ENCODE assay signal across 19 cellular contexts in the genomic region with DNA sequence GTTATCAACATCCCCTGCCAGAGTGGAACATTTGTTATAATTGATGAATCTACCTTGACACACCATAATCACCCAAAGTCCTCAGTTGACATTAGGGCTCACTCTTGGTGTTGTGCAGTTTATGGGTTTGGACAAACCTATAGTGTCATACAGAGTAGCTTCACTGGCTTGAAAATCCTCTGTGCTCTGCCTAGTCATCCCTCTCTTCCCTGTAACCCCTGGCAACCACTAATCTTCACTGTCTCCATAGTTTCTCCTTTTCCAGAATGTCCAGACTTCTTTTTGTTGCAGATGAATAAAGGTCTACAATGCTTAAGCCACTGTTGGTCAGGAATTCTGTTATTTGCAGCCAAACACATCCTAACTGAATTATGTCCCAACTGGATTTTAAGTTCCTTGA. TPM values are rescaled to one million over a fixed set of nuclear protein-coding genes. Genes with fewer than 3 reads are reported as not detected.
A peak's percentile ranks its signal among the peaks of the same experiment; 100 is the strongest.
DNase-seq lines count a peak whose midpoint lies in the region; ATAC-seq, FAIRE-seq and TF ChIP-seq lines count a peak whose summit lies in the region.
"Had no signal": no experiment of that assay in that cellular context is flagged by ENCODE, and none has a peak within 500 bp of the region (broad histone marks: within the 10 kb centered on the region; RNA-seq: fewer than 3 reads in every experiment).

No MANE protein-coding gene starts in this region.

- H3K36me3 ChIP-seq in HEK293 (ENCODE audit: control insufficient read depth in 2 of 2, insufficient read depth in 1 of 2, low read length in 2 of 2) (no peaks in the 10 kb centered on the region), K562 (ENCODE audit: control insufficient read depth, insufficient read depth, low read length) (no peaks in the 10 kb centered on the region), neuronal stem cell (replicated peaks in 1 of 2; ENCODE audit: control insufficient read depth in 2 of 2, insufficient read depth in 2 of 2, low read length in 2 of 2) (no peaks in the 10 kb centered on the region)
- H3K36me3 ChIP-seq: BE2C, SJSA1 had no signal

- H3K79me1 ChIP-seq in neuronal stem cell (ENCODE audit: low read depth, low read length), result no peaks in the 10 kb centered on the region

- TF ChIP-seq POLR2A in K562 (conservative IDR thresholded peaks at IDR 0.05), result no peak

- intact Hi-C loops in K562 (cut with micrococcal nuclease), result no loop called here

- TF ChIP-seq CTCF in HEK293 (tag by site-specific recombination; IDR thresholded peaks at IDR 0.05) (no peak), K562 (IDR thresholded peaks at IDR 0.05 in 2 of 3, conservative IDR thresholded peaks at IDR 0.05 in 1 of 3; ENCODE audit: insufficient read depth in 2 of 3, low read depth in 1 of 3, low read length in 3 of 3) (no peak), GM13977 (IDR thresholded peaks at IDR 0.05; ENCODE audit: extremely low read depth, insufficient read depth, missing control alignments) (no peak)

- H2BK5ac ChIP-seq in neuronal stem cell (ENCODE audit: low read length), result no peak overlapping the region

- no peak for TF ChIP-seq EP300 in K562 (IDR thresholded peaks at IDR 0.05; ENCODE audit: low read length)

- H2AFZ ChIP-seq in K562 (ENCODE audit: low read depth, low read length) (no peak overlapping the region), neuronal stem cell (ENCODE audit: low read length) (no peak overlapping the region)

- TF ChIP-seq RAD21 in K562 (CRISPR knock-in tag; conservative IDR thresholded peaks at IDR 0.05 in 1 of 2, IDR thresholded peaks at IDR 0.05 in 1 of 2), result no peak

- H3K4me2 ChIP-seq in K562 (ENCODE audit: insufficient read depth, low read length), result no peak overlapping the region
- H3K4me2 ChIP-seq in neuronal stem cell (ENCODE audit: insufficient read depth, low read length, poor library complexity, severe bottlenecking), result no peak overlapping the region

- no peak overlapping the region for H2BK12ac ChIP-seq in neuronal stem cell (ENCODE audit: low read length)

- H3K27ac ChIP-seq in HEK293 (ENCODE audit: extremely low read depth, low read depth, low read length) (no peak overlapping the region), K562 (ENCODE audit: extremely low read depth, low read depth, low read length) (no peak overlapping the region), neuronal stem cell (replicated peaks; ENCODE audit: low read length) (no peak overlapping the region)
- H3K27ac ChIP-seq: SJSA1 had no signal

- ATAC-seq in K562 (peak; percentile 72), GM19351 (IDR thresholded peaks at IDR 0.05; ENCODE audit: unreplicated experiment) (no peak)
- ATAC-seq: HCT116 had no signal

- POLR2A ChIA-PET in HEK293 (lab: Yijun Ruan, JAX), result no interaction called here
- POLR2A ChIA-PET in K562 (lab: Yijun Ruan, JAX), result interaction anchor here (0.6 to 1.1 kb wide), 2 partner anchors 11 to 1341 kb away, joined by 3 to 6 read pairs; no protein-coding TSS in a partner anchor

- no peak overlapping the region for H3K14ac ChIP-seq in neuronal stem cell (ENCODE audit: low read length)

- H2BK120ac ChIP-seq in neuronal stem cell (ENCODE audit: low read depth, low read length), result no peak overlapping the region

- H4K8ac ChIP-seq in neuronal stem cell (ENCODE audit: low read depth, low read length), result no peak overlapping the region

- FAIRE-seq in K562 (lab: Jason Lieb, UNC), result no peak

- H3K9me3 ChIP-seq in HEK293 (ENCODE audit: control insufficient read depth, insufficient read depth, low read depth, low read length), result no peaks in the 10 kb centered on the region
- H3K9me3 ChIP-seq in K562 (replicated peaks; ENCODE audit: control insufficient read depth, insufficient read depth, low read depth, low read length), result no peaks in the 10 kb centered on the region
- no peaks in the 10 kb centered on the region for H3K9me3 ChIP-seq in neuronal stem cell (replicated peaks in 1 of 2; ENCODE audit: control insufficient read depth in 2 of 2, insufficient read depth in 1 of 2, low read depth in 1 of 2, low read length in 2 of 2)
- H3K9me3 ChIP-seq: BE2C, SJSA1 had no signal

- H3K27me3 ChIP-seq in K562 (ENCODE audit: control insufficient read depth in 2 of 2, insufficient read depth in 2 of 2, low read length in 2 of 2), result no peaks in the 10 kb centered on the region
- no peaks in the 10 kb centered on the region for H3K27me3 ChIP-seq in neuronal stem cell (ENCODE audit: control insufficient read depth in 3 of 3, insufficient read depth in 3 of 3, low read depth in 1 of 3, low read length in 3 of 3)
- H3K27me3 ChIP-seq: BE2C, SJSA1 had no signal

- DNase-seq in M059J (ENCODE audit: low read depth) (peak; percentile 10), K562 (ENCODE audit: extremely low read depth in 1 of 4, low spot score in 3 of 4) (no peak), neuronal stem cell (ENCODE audit: low spot score) (peak; percentile 12), DMS153 (lab: John Stamatoyannopoulos, UW) (no peak), NCI-H748 treated with DMSO at 0.1 percent for 48 hours (lab: John Stamatoyannopoulos, UW) (no peak), GM13977 (ENCODE audit: low spot score) (no peak)
- DNase-seq: BE2C; CD8-positive, alpha-beta memory T cell; NCI-H1105; NCI-H1436 treated with DMSO at 0.1 percent for 48 hours; NCI-H187 treated with DMSO at 0.1 percent for 48 hours; NCI-H446; NCI-H524 treated with DMSO at 0.1 percent for 48 hours; Right ventricle myocardium superior; RPMI8226 had no signal

- no peak overlapping the region for H3K23ac ChIP-seq in neuronal stem cell (ENCODE audit: low read depth, low read length, poor library complexity)

- H3K9ac ChIP-seq in K562 (ENCODE audit: insufficient read depth in 1 of 2, low read depth in 2 of 2, low read length in 2 of 2) (no peak overlapping the region), neuronal stem cell (ENCODE audit: low read depth, low read length, poor library complexity) (no peak overlapping the region)

- no TSS peak for BruUV-seq in K562 (replicated peaks; lab: Mats Ljungman, UMichigan)

- CTCF ChIA-PET in HEK293 (lab: Yijun Ruan, JAX), result interaction anchor here (0.8 kb wide), 1 partner anchor 22 kb away, joined by 3 read pairs; a partner anchor contains a TSS
- CTCF ChIA-PET in K562 (lab: Yijun Ruan, JAX; ENCODE audit: low intra/inter-chr PET ratio), result no interaction called here

- no peak overlapping the region for H3K18ac ChIP-seq in neuronal stem cell (ENCODE audit: low read length)

- no peaks in the 10 kb centered on the region for H4K20me1 ChIP-seq in K562 (replicated peaks; ENCODE audit: control insufficient read depth, insufficient read depth, low read length)

- no peak overlapping the region for H4K91ac ChIP-seq in neuronal stem cell (ENCODE audit: low read depth, low read length, poor library complexity)

- H3K4me1 ChIP-seq in HEK293 (ENCODE audit: control insufficient read depth, insufficient read depth, low read length), result peaks cover 4% of the 10 kb centered on the region; the same call in 1 of the 2 replicates
- no peaks in the 10 kb centered on the region for H3K4me1 ChIP-seq in K562 (replicated peaks in 1 of 2; ENCODE audit: control insufficient read depth in 2 of 2, insufficient read depth in 2 of 2, low read length in 2 of 2)
- peaks cover 0 to 6% of the 10 kb centered on the region in 2 donors for H3K4me1 ChIP-seq in neuronal stem cell (ENCODE audit: control insufficient read depth in 2 of 2, insufficient read depth in 1 of 2, low read depth in 1 of 2, low read length in 2 of 2)
- H3K4me1 ChIP-seq: BE2C, SJSA1 had no signal

- H3K4ac ChIP-seq in neuronal stem cell (ENCODE audit: low read length), result no peak overlapping the region

- H3K4me3 ChIP-seq in HEK293 (ENCODE audit: low read depth, low read length), result no peak overlapping the region
- no peak overlapping the region for H3K4me3 ChIP-seq in K562
- H3K4me3 ChIP-seq in neuronal stem cell (ENCODE audit: low read length in 2 of 2), result no peak overlapping the region
- H3K4me3 ChIP-seq: SJSA1 had no signal

- no peak overlapping the region for H2AK5ac ChIP-seq in neuronal stem cell (ENCODE audit: low read depth, low read length)

- no peaks in the 10 kb centered on the region for H3K9me1 ChIP-seq in K562 (ENCODE audit: control insufficient read depth, insufficient read depth, low read length)

- in situ Hi-C loops in K562 (cut with MboI) (no loop called here), GM13977 (cut with MboI; ENCODE audit: low pct_unique_long_range_greater_than_20kb, low sequenced_read_pairs, unreplicated experiment) (no loop called here)

- no peaks in the 10 kb centered on the region for H3K79me2 ChIP-seq in K562 (ENCODE audit: control insufficient read depth, insufficient read depth, low read length)

- H2BK15ac ChIP-seq in neuronal stem cell (ENCODE audit: low read length), result no peak overlapping the region

TF ChIP-seq in HEK293, 187 proteins besides CTCF, POLR2A, EP300 and RAD21 (continues in another document):
- TF ChIP-seq MYNN (tag by site-specific recombination; IDR thresholded peaks at IDR 0.05; ENCODE audit: borderline replicate concordance), result 0 out of 2 replicates have a peak, but pooled peaks have one; percentile 51

TF ChIP-seq in K562, 482 proteins besides CTCF, POLR2A, EP300 and RAD21 (continues in another document):
- TF ChIP-seq C11orf30 (IDR thresholded peaks at IDR 0.05; ENCODE audit: low read depth) (peak; percentile 23; the same call in 1 of the 2 replicates), NFE2 (IDR thresholded peaks at IDR 0.05; ENCODE audit: low read depth) (peak; percentile 72), MXI1 (IDR thresholded peaks at IDR 0.05; ENCODE audit: low read depth, low read length) (peak; percentile 60; the same call in 1 of the 2 replicates), CREM (IDR thresholded peaks at IDR 0.05; ENCODE audit: low read depth) (no peak)

RNA-seq across cellular contexts. Expression of a gene that starts 22.5 kb away (rescaled TPM):
- 243 and 612 TPM in 2 replicates for total RNA-seq in M059J (2014; rRNA removed; shearing (Covaris generic))
- total RNA-seq in K562 (2011; cell fraction: chromatin; rRNA removed; ENCODE audit: low replicate concordance), result 59.7 and 153 TPM in 2 replicates
- total RNA-seq in K562 (2011; cell fraction: nucleolus; rRNA removed), result 54.2 and 54.7 TPM in 2 replicates
- total RNA-seq in K562 (2011; cell fraction: nucleoplasm; rRNA removed), result 105 and 163 TPM in 2 replicates
- total RNA-seq in K562 (2014; rRNA removed), result 259 and 336 TPM in 2 replicates
- total RNA-seq in K562 (2014; rRNA removed; fragmentation: Illumina TruSeq; extraction: Trizol), result 779 and 938 TPM in 2 replicates
- total RNA-seq in K562 (2015; rRNA removed; fragmentation: Illumina TruSeq; extraction: Trizol), result 625 and 700 TPM in 2 replicates
- 494 and 558 TPM in 2 replicates for total RNA-seq in K562 (2021)
- 239 and 479 TPM in 2 replicates for polyA plus RNA-seq in K562 (2011; rRNA removed)
- polyA plus RNA-seq in K562 (2011; cell fraction: cytosol; rRNA removed), result 15.5 and 92.3 TPM in 2 replicates
- polyA plus RNA-seq in K562 (2011; cell fraction: nucleus; rRNA removed), result 40.2 and 58.6 TPM in 2 replicates
- 355 and 463 TPM in 2 replicates for polyA plus RNA-seq in K562 (2012)
- 378 and 453 TPM in 2 replicates for polyA plus RNA-seq in K562 (2014; fragmentation: Illumina TruSeq; extraction: Trizol)
- polyA plus RNA-seq in K562 (2014; fragmentation: Nextera tagmentation; extraction: Ambion mirVana), result 100 to 1,000 TPM; 887 to 932 TPM
- 738 and 1,031 TPM in 2 replicates for polyA plus RNA-seq in K562 (2014; rRNA removed)
- 108 and 128 TPM in 2 replicates for polyA minus RNA-seq in K562 (2011; rRNA and poly(A)+ RNA removed)
- 25.9 and 60.5 TPM in 2 replicates for polyA minus RNA-seq in K562 (2011; cell fraction: cytosol; rRNA and poly(A)+ RNA removed)
- polyA minus RNA-seq in K562 (2011; cell fraction: nucleus; rRNA and poly(A)+ RNA removed), result 67.4 and 68.0 TPM in 2 replicates
- polyA plus RNA-seq in neuronal stem cell (2013, experiment 1 of 2), result 613 TPM
- 623 TPM for polyA plus RNA-seq in neuronal stem cell (2013, experiment 2 of 2)

Comparison
In these comparisons a context has a peak if more than half of its experiments do, and no peak if none do; other contexts are left out.
1. DNase-seq: peak in M059J (single experiment) and neuronal stem cell (single experiment); none in K562 (0 of 4), DMS153 (single experiment), NCI-H748 treated with DMSO at 0.1 percent for 48 hours (single experiment) and GM13977 (single experiment).